Comparison of ENCODE assay signal across 12 cellular contexts in the genomic region with DNA sequence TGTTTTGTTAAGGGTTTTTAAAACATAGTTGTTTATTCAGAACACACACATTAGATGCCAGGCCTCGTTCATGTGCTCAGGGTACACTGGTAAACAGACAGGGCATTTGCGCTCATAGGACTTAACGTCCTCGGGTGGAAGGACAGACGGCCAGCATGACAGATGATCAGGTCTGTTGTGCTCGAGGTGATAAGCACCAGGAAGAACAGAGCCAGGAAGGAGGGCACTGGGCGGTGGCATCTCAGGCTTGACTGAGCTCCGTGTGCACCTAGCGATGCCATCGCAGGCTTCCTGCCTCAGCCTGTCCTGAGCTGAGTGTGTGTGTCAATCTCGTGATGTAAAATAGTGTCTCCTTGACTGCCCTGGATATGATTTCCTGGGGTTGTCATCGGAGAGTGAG.
DNase-seq lines count a peak whose midpoint lies in the region; ATAC-seq lines count a peak whose summit lies in the region.
"Had no signal": no experiment of that assay in that cellular context is flagged by ENCODE, and none has a peak within 500 bp of the region (broad histone marks: within the 10 kb centered on the region; RNA-seq: fewer than 3 reads in every experiment).

No MANE protein-coding gene starts in this region.

- no peak for DNase-seq in left ventricle myocardium superior
- DNase-seq in left cardiac atrium = no peak
- DNase-seq in activated CD4-positive, alpha-beta memory T cell treated with anti-CD3 and anti-CD28 coated beads for 36 hours = no peak
- DNase-seq in immature natural killer cell = no peak
- peak; percentile 26 for DNase-seq in stimulated activated naive B cell treated with anti-CD40 and anti-IgM and Interleukin-4, amounts not matched to agents 10 μg/mL and 1 μg/mL and 100 μg/mL, for 72 hours
- no peak for DNase-seq in SKM-1 treated with dmso at 0.1 percent for 144 hours (lab: John Stamatoyannopoulos, UW; ENCODE audit: unreplicated experiment)
- no peak for DNase-seq in G401 (ENCODE audit: low spot score)
- no peak for DNase-seq in central memory CD4-positive, alpha-beta T cell
- DNase-seq: effector CD8-positive, alpha-beta T cell; NCI-H1694 treated with DMSO at 0.1 percent for 48 hours; NCI-H526; right cardiac atrium had no signal

- H3K27me3 Mint-ChIP-seq in activated CD4-positive, alpha-beta memory T cell treated with anti-CD3 and anti-CD28 coated beads for 36 hours = no peaks in the 10 kb centered on the region
- peaks cover 33 to 61% (median 45%) of the 10 kb centered on the region in 3 donors for H3K27me3 Mint-ChIP-seq in immature natural killer cell (ENCODE audit: low read depth in 3 of 3)
- no peaks in the 10 kb centered on the region for H3K27me3 Mint-ChIP-seq in stimulated activated naive B cell treated with anti-CD40 and anti-IgM and Interleukin-4, amounts not matched to agents 10 μg/mL and 1 μg/mL and 100 μg/mL, for 72 hours

- peak; percentile 25 for ATAC-seq in left ventricle myocardium superior
- no peak for ATAC-seq in left cardiac atrium
- peak in 1 of 2 donors; percentile 83 for ATAC-seq in stimulated activated naive B cell treated with anti-CD40 and anti-IgM and Interleukin-4, amounts not matched to agents 10 μg/mL and 1 μg/mL and 100 μg/mL, for 72 hours (replicated peaks)

- peaks cover 71% of the 10 kb centered on the region for H3K36me3 Mint-ChIP-seq in activated CD4-positive, alpha-beta memory T cell treated with anti-CD3 and anti-CD28 coated beads for 36 hours
- peaks cover 48 to 60% (median 52%) of the 10 kb centered on the region in 3 donors for H3K36me3 Mint-ChIP-seq in immature natural killer cell
- peaks cover 64 to 75% of the 10 kb centered on the region in 2 donors for H3K36me3 Mint-ChIP-seq in stimulated activated naive B cell treated with anti-CD40 and anti-IgM and Interleukin-4, amounts not matched to agents 10 μg/mL and 1 μg/mL and 100 μg/mL, for 72 hours

- peaks cover 34% of the 10 kb centered on the region for H3K9me3 Mint-ChIP-seq in activated CD4-positive, alpha-beta memory T cell treated with anti-CD3 and anti-CD28 coated beads for 36 hours
- peaks cover 10 to 38% (median 28%) of the 10 kb centered on the region in 6 donors for H3K9me3 Mint-ChIP-seq in immature natural killer cell
- peaks cover 14 to 21% of the 10 kb centered on the region in 2 donors for H3K9me3 Mint-ChIP-seq in stimulated activated naive B cell treated with anti-CD40 and anti-IgM and Interleukin-4, amounts not matched to agents 10 μg/mL and 1 μg/mL and 100 μg/mL, for 72 hours

- in situ Hi-C loops in G401 (cut with HindIII; ENCODE audit: low sequenced_read_pairs) = no loop called here

- CTCF ChIA-PET in activated CD4-positive, alpha-beta memory T cell treated with anti-CD3 and anti-CD28 coated beads for 36 hours (lab: Charles Lee) = no interaction called here

- H3K4me1 Mint-ChIP-seq in activated CD4-positive, alpha-beta memory T cell treated with anti-CD3 and anti-CD28 coated beads for 36 hours (ENCODE audit: low read depth) = peaks cover 25% of the 10 kb centered on the region
- H3K4me1 Mint-ChIP-seq in immature natural killer cell = peaks cover 45 to 72% of the 10 kb centered on the region in 2 donors
- peaks cover 28 to 36% of the 10 kb centered on the region in 2 donors for H3K4me1 Mint-ChIP-seq in stimulated activated naive B cell treated with anti-CD40 and anti-IgM and Interleukin-4, amounts not matched to agents 10 μg/mL and 1 μg/mL and 100 μg/mL, for 72 hours

- POLR2A ChIA-PET in activated CD4-positive, alpha-beta memory T cell treated with anti-CD3 and anti-CD28 coated beads for 36 hours (lab: Charles Lee) = no interaction called here

- intact Hi-C loops in left ventricle myocardium superior (cut with micrococcal nuclease) = no loop called here
- intact Hi-C loops in left cardiac atrium (cut with DNase I) = no loop called here
- intact Hi-C loops in activated CD4-positive, alpha-beta memory T cell treated with anti-CD3 and anti-CD28 coated beads for 36 hours (cut with micrococcal nuclease) = no loop called here

- H3K27ac Mint-ChIP-seq in activated CD4-positive, alpha-beta memory T cell treated with anti-CD3 and anti-CD28 coated beads for 36 hours = peak overlapping the region; percentile 69
- peak overlapping the region; percentile 50 to 98 (median 84) for H3K27ac Mint-ChIP-seq in immature natural killer cell
- H3K27ac Mint-ChIP-seq in stimulated activated naive B cell treated with anti-CD40 and anti-IgM and Interleukin-4, amounts not matched to agents 10 μg/mL and 1 μg/mL and 100 μg/mL, for 72 hours = peak overlapping the region; percentile 96

- no peak overlapping the region for H3K4me3 Mint-ChIP-seq in activated CD4-positive, alpha-beta memory T cell treated with anti-CD3 and anti-CD28 coated beads for 36 hours
- H3K4me3 Mint-ChIP-seq in immature natural killer cell = peak overlapping the region; percentile 13 to 71 (median 53)
- peak overlapping the region in 1 of 2 donors; percentile 65 for H3K4me3 Mint-ChIP-seq in stimulated activated naive B cell treated with anti-CD40 and anti-IgM and Interleukin-4, amounts not matched to agents 10 μg/mL and 1 μg/mL and 100 μg/mL, for 72 hours
